ENCODE assay signal across 28 cellular contexts in the genomic region with DNA sequence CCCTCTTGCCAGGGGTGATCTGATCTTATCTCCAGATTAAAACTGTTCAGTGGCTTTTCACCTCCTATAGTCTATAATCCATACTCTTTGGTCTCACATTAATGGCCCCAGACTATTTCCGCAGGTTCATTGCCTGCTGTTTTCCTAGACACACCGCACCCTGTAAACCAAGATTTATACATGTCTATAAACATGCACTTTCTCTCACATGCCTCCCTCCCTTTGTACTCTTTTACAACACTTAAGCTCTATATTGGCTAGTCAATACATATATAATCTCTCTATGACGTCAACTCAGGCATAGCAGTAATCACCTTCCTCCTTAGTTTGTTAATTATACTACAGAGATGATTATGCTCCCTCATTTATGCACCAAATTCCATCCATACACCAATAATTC.
"Had no signal": no experiment of that assay in that cellular context is flagged by ENCODE, and none has a peak within 500 bp of the region (broad histone marks: within the 10 kb centered on the region; RNA-seq: fewer than 3 reads in every experiment).

No MANE protein-coding gene starts in this region.

- H3K9ac ChIP-seq: SK-N-SH had no signal

- H3K27ac ChIP-seq: ascending aorta, cardiac muscle cell, SJSA1 had no signal

- H3K4me1 ChIP-seq: ascending aorta had no signal

- H3K4me3 ChIP-seq: ascending aorta, cardiac muscle cell, Peyer's patch, SJSA1 had no signal

- H3K36me3 ChIP-seq: ascending aorta, cardiac muscle cell, Peyer's patch, SJSA1 had no signal

- FAIRE-seq: TTC549 had no signal

- DNase-seq: activated CD4-positive, alpha-beta T cell treated with anti-CD3 and anti-CD28 coated beads, Interleukin-2, amount 10 ng/mL, durations not matched to agents 7 days and 5 days; activated CD4-positive, alpha-beta T cell treated with anti-CD3 and anti-CD28 coated beads, Interleukin-2, amount 50 U/mL, for 48 hours; activated CD8-positive, alpha-beta T cell treated with anti-CD3 and anti-CD28 coated beads, Interleukin-2, amount 10 ng/mL, durations not matched to agents 7 days and 5 days; activated gamma-delta T cell; activated naive CD4-positive, alpha-beta T cell treated with Interleukin-2 at 50 U/mL for 16 hours; activated naive CD8-positive, alpha-beta T cell treated with anti-CD3 and anti-CD28 coated beads, Interleukin-2, amount 10 ng/mL, durations not matched to agents 7 days and 5 days; activated T-cell treated with anti-CD3 and anti-CD28 coated beads, Interleukin-2, amount 50 U/mL, for 24 hours; amygdala; NCI-H1092 treated with DMSO at 0.1 percent for 48 hours; NCI-H1417; NCI-H146; NCI-H187; NCI-H2029 treated with DMSO at 0.1 percent for 48 hours; NCI-H2107; NCI-H2171; NCI-H510A; NCI-H526; NCI-H748 treated with DMSO at 0.1 percent for 48 hours; NK-92 treated with Interleukin-12 subunit alpha and Interleukin-12 subunit beta, amount 100 ng/mL, for 24 hours; PC-3; Peyer's patch; RPMI8226; SHP77 treated with DMSO at 0.1 percent for 48 hours; SK-N-SH had no signal

- ATAC-seq: activated CD8-positive, alpha-beta T cell treated with anti-CD3 and anti-CD28 coated beads, Interleukin-2, amount 10 ng/mL, durations not matched to agents 7 days and 5 days; PC-3 had no signal

- H3K4me2 ChIP-seq: SK-N-SH had no signal

- H3K9me3 ChIP-seq: ascending aorta, Peyer's patch, SJSA1, SK-N-SH had no signal

- H3K27me3 ChIP-seq: ascending aorta, cardiac muscle cell, Peyer's patch, SJSA1 had no signal
